Comparison of ENCODE assay signal across 1 cellular context in genomic region chr20:57661201-57662027, GRCh38.
TF ChIP-seq lines count a peak whose summit lies in the region.

No MANE protein-coding gene starts in this region.

TF ChIP-seq in HepG2, 621 proteins besides CTCF, POLR2A, EP300 and RAD21:
- TF ChIP-seq ZNF577 (CRISPR knock-in tag; IDR thresholded peaks at IDR 0.05; ENCODE audit: borderline replicate concordance, low read depth) = no peak
- peak in 1 of 2 experiments; percentile 29; a peak in 2 of 4 replicates for TF ChIP-seq MAFK (conservative IDR thresholded peaks at IDR 0.05 in 1 of 2, IDR thresholded peaks at IDR 0.05 in 1 of 2; ENCODE audit: low read length in 2 of 2)
